ENCODE assay signal across 15 cellular contexts in the genomic region with DNA sequence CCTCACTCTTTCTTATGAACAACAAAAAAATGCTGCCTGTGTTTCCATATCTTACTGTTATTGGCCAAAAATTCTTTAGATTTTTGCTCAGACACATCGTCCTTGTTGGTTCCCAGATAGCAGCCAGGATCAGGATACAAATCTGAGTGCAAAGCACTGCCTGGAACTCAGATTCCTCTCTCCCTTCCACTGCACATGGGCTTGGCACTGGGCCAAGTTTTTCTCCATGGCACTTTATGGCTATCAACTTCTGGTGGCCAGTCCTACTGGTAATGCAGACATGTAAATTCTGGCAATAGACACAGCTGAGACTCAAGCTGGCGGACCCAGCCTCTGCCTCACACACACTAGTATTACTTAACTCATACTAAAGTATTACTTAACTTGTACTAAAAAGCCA.
DNase-seq lines count a peak whose midpoint lies in the region; ATAC-seq, FAIRE-seq and TF ChIP-seq lines count a peak whose summit lies in the region.
"Had no signal": no experiment of that assay in that cellular context is flagged by ENCODE, and none has a peak within 500 bp of the region (broad histone marks: within the 10 kb centered on the region; RNA-seq: fewer than 3 reads in every experiment).

No MANE protein-coding gene starts in this region.

- H3K79me2 ChIP-seq in K562 (ENCODE audit: control insufficient read depth, insufficient read depth, low read length), result no peaks in the 10 kb centered on the region
- no peaks in the 10 kb centered on the region for H3K79me2 ChIP-seq in OCI-LY7 (ENCODE audit: insufficient read depth, low read depth, low read length)

- H2AFZ ChIP-seq in K562 (ENCODE audit: low read depth, low read length), result no peak overlapping the region
- H2AFZ ChIP-seq in OCI-LY7 (ENCODE audit: low read length), result no peak overlapping the region

- H3K4me3 ChIP-seq in AG10803 (ENCODE audit: low read length), result no peak overlapping the region
- H3K4me3 ChIP-seq in K562, result no peak overlapping the region
- no peak overlapping the region for H3K4me3 ChIP-seq in OCI-LY7 (ENCODE audit: low read depth, low read length, poor library complexity, severe bottlenecking)
- H3K4me3 ChIP-seq: uterus had no signal

- FAIRE-seq in K562 (lab: Jason Lieb, UNC), result no peak
- FAIRE-seq: endothelial cell of umbilical vein had no signal

- H3K36me3 ChIP-seq in K562 (ENCODE audit: control insufficient read depth, insufficient read depth, low read length), result no peaks in the 10 kb centered on the region
- H3K36me3 ChIP-seq in OCI-LY7 (ENCODE audit: insufficient read depth, low read length), result no peaks in the 10 kb centered on the region
- H3K36me3 ChIP-seq: uterus had no signal

- CTCF ChIA-PET in K562 (lab: Yijun Ruan, JAX; ENCODE audit: low intra/inter-chr PET ratio) (no interaction called here), OCI-LY7 (lab: Charles Lee; ENCODE audit: unreplicated experiment) (no interaction called here)

- no peak overlapping the region for H3K27ac ChIP-seq in K562 (ENCODE audit: extremely low read depth, low read depth, low read length)
- H3K27ac ChIP-seq in OCI-LY7 (ENCODE audit: low read depth, low read length, poor library complexity, severe bottlenecking), result no peak overlapping the region
- H3K27ac ChIP-seq: uterus had no signal

- in situ Hi-C loops in K562 (cut with MboI), result no loop called here

- TF ChIP-seq RAD21 in K562 (CRISPR knock-in tag; conservative IDR thresholded peaks at IDR 0.05 in 1 of 2, IDR thresholded peaks at IDR 0.05 in 1 of 2), result no peak

- H3K9me1 ChIP-seq in K562 (ENCODE audit: control insufficient read depth, insufficient read depth, low read length), result no peaks in the 10 kb centered on the region

- WGBS in K562 (ENCODE audit: insufficient coverage, low coverage, missing lambda C conversion rate), result 0% methylated on average over 2 of the region's 2 CpGs

- TF ChIP-seq POLR2A in K562 (conservative IDR thresholded peaks at IDR 0.05), result no peak

- BruUV-seq in K562 (replicated peaks; lab: Mats Ljungman, UMichigan) (no TSS peak), OCI-LY7 (replicated peaks; lab: Mats Ljungman, UMichigan) (no TSS peak)

- no peak for TF ChIP-seq EP300 in K562 (IDR thresholded peaks at IDR 0.05; ENCODE audit: low read length)

- intact Hi-C loops in K562 (cut with micrococcal nuclease) (no loop called here), OCI-LY7 (cut with micrococcal nuclease; ENCODE audit: unreplicated experiment) (no loop called here)

- ATAC-seq in K562, result no peak
- no peak for ATAC-seq in GM18873 (IDR thresholded peaks at IDR 0.05; ENCODE audit: low FRiP score, unreplicated experiment)

- no peak for TF ChIP-seq CTCF in AG10803 (conservative IDR thresholded peaks at IDR 0.05; ENCODE audit: low read length)
- TF ChIP-seq CTCF in K562 (IDR thresholded peaks at IDR 0.05 in 2 of 3, conservative IDR thresholded peaks at IDR 0.05 in 1 of 3; ENCODE audit: insufficient read depth in 2 of 3, low read depth in 1 of 3, low read length in 3 of 3), result no peak
- TF ChIP-seq CTCF in OCI-LY7 (conservative IDR thresholded peaks at IDR 0.05; ENCODE audit: low read length), result no peak

- no peaks in the 10 kb centered on the region for H3K9me3 ChIP-seq in K562 (replicated peaks; ENCODE audit: control insufficient read depth, insufficient read depth, low read depth, low read length)
- H3K9me3 ChIP-seq in OCI-LY7 (ENCODE audit: low read length), result no peaks in the 10 kb centered on the region
- H3K9me3 ChIP-seq: uterus had no signal

- H3K9ac ChIP-seq in K562 (ENCODE audit: insufficient read depth in 1 of 2, low read depth in 2 of 2, low read length in 2 of 2), result no peak overlapping the region

- H4K20me1 ChIP-seq in K562 (replicated peaks; ENCODE audit: control insufficient read depth, insufficient read depth, low read length) (no peaks in the 10 kb centered on the region), OCI-LY7 (ENCODE audit: insufficient read depth, low read length) (no peaks in the 10 kb centered on the region)

- H3K4me2 ChIP-seq in K562 (ENCODE audit: insufficient read depth, low read length), result no peak overlapping the region
- H3K4me2 ChIP-seq in OCI-LY7 (ENCODE audit: low read length), result no peak overlapping the region

- no peaks in the 10 kb centered on the region for H3K9me2 ChIP-seq in OCI-LY7 (ENCODE audit: insufficient read depth, low read length)

- POLR2A ChIA-PET in K562 (lab: Yijun Ruan, JAX) (no interaction called here), OCI-LY7 (lab: Charles Lee) (no interaction called here)

- no peaks in the 10 kb centered on the region for H3K27me3 ChIP-seq in K562 (ENCODE audit: control insufficient read depth in 2 of 2, insufficient read depth in 2 of 2, low read length in 2 of 2)
- H3K27me3 ChIP-seq: uterus had no signal

- DNase-seq in AG10803 (ENCODE audit: low read depth) (peak; percentile 33), H4 (ENCODE audit: low spot score) (peak; percentile 22), K562 (ENCODE audit: extremely low read depth in 1 of 4, low spot score in 3 of 4) (peak in 1 of 4 experiments; percentile 3), iris pigment epithelial cell (ENCODE audit: low read depth) (peak; percentile 33), OCI-LY7 (ENCODE audit: low spot score) (no peak), MV-4-11 (lab: John Stamatoyannopoulos, UW) (no peak), COLO829 (ENCODE audit: low spot score) (no peak)
- DNase-seq: activated naive CD4-positive, alpha-beta T cell treated with anti-CD3 and anti-CD28 coated beads, Interleukin-2, amount 10 ng/mL, durations not matched to agents 7 days and 5 days; central memory CD4-positive, alpha-beta T cell; DMS79 treated with DMSO at 0.1 percent for 48 hours; Karpas-422; NCI-H1930; uterus had no signal

- H3K4me1 ChIP-seq in K562 (replicated peaks in 1 of 2; ENCODE audit: control insufficient read depth in 2 of 2, insufficient read depth in 2 of 2, low read length in 2 of 2), result no peaks in the 10 kb centered on the region
- H3K4me1 ChIP-seq in OCI-LY7 (ENCODE audit: insufficient read depth, low read length, poor library complexity, severe bottlenecking), result no peaks in the 10 kb centered on the region
- H3K4me1 ChIP-seq: uterus had no signal

TF ChIP-seq in K562, 482 proteins besides CTCF, POLR2A, EP300 and RAD21 (continues in another document):
- TF ChIP-seq NFIC (IDR thresholded peaks at IDR 0.05), result peak; percentile 97
- TF ChIP-seq, protein P1, sequence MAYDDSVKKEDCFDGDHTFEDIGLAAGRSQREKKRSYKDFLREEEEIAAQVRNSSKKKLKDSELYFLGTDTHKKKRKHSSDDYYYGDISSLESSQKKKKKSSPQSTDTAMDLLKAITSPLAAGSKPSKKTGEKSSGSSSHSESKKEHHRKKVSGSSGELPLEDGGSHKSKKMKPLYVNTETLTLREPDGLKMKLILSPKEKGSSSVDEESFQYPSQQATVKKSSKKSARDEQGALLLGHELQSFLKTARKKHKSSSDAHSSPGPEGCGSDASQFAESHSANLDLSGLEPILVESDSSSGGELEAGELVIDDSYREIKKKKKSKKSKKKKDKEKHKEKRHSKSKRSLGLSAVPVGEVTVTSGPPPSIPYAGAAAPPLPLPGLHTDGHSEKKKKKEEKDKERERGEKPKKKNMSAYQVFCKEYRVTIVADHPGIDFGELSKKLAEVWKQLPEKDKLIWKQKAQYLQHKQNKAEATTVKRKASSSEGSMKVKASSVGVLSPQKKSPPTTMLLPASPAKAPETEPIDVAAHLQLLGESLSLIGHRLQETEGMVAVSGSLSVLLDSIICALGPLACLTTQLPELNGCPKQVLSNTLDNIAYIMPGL (CRISPR knock-in tag; IDR thresholded peaks at IDR 0.05), result no peak
- peak; percentile 86 for TF ChIP-seq NFIX (CRISPR knock-in tag; IDR thresholded peaks at IDR 0.05; ENCODE audit: low read depth)
- TF ChIP-seq, protein P2, sequence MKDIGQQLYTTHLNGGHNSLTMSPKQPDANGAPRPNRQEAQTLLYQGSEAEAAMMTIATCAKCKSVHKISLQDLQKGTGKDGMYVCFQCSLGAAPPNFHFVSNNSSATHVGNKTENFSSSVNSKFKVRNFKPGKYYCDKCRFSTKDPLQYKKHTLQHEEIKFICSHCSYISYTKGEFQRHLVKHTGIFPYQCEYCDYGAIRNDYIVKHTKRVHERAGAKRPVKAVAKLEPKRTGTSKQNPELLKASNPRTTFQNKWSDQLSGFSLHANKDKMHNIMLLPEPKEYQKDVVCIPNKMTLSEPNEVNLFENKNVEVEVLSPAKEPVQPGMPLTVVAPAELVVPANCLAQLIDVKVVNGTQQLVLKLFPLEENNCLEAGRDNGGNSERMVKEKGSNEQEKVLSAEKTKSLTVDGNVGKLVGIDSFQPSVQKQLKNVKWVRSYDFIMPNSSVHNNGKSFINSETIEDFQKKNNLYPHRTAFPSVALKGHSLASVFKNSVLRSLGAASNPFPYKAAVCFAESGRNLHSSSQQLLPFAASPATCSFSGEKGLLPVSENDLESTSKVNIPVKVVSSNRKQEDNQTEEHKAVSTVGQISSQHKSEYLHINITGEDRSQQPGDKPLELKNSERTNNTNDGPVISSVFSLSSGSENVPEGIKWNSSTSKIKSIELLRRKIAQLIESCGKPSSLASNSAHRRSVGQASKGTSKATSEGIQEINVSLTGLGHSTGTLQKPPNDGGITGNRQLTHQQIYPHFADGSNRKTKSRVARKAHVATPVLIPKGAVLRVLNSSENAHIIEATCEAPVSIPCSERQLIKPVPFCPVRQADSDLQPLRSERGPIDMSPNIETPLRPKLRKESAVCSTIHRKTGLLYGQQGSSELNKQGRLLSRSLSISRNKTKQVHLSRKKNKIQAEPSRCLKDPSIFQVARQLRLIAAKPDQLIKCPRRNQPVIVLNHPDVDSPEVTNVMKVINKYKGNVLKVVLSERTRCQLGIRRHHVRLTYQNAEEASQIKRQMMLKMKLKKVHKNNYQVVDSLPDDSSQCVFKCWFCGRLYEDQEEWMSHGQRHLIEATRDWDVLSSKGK (CRISPR knock-in tag; IDR thresholded peaks at IDR 0.05), result no peak
- TF ChIP-seq LEF1 (IDR thresholded peaks at IDR 0.05), result no peak
- TF ChIP-seq SP1 (CRISPR knock-in tag; IDR thresholded peaks at IDR 0.05), result no peak
- no peak for TF ChIP-seq TEAD4 (IDR thresholded peaks at IDR 0.05; ENCODE audit: low read length)
- no peak for TF ChIP-seq TEAD4 (CRISPR knock-in tag; IDR thresholded peaks at IDR 0.05; ENCODE audit: borderline replicate concordance)
- no peak for TF ChIP-seq HNRNPH1 (optimal IDR thresholded peaks at IDR 0.05; ENCODE audit: low read depth, low read length)
- no peak for TF ChIP-seq SMARCC2 (IDR thresholded peaks at IDR 0.05; ENCODE audit: low read depth)
- TF ChIP-seq EHMT2 (IDR thresholded peaks at IDR 0.05), result no peak
- no peak for TF ChIP-seq ILF3 (IDR thresholded peaks at IDR 0.05; ENCODE audit: borderline replicate concordance)
- no peak for TF ChIP-seq XRCC4 (IDR thresholded peaks at IDR 0.05; ENCODE audit: extremely low read depth, insufficient read depth, insufficient read length)

Comparison
In these comparisons a context has a peak if more than half of its experiments do, and no peak if none do; other contexts are left out.
1. DNase-seq: peak in AG10803 (single experiment), H4 (single experiment) and iris pigment epithelial cell (single experiment); none in OCI-LY7 (single experiment), MV-4-11 (single experiment) and COLO829 (single experiment).